ENCODE assay signal across 26 cellular contexts in the genomic region with DNA sequence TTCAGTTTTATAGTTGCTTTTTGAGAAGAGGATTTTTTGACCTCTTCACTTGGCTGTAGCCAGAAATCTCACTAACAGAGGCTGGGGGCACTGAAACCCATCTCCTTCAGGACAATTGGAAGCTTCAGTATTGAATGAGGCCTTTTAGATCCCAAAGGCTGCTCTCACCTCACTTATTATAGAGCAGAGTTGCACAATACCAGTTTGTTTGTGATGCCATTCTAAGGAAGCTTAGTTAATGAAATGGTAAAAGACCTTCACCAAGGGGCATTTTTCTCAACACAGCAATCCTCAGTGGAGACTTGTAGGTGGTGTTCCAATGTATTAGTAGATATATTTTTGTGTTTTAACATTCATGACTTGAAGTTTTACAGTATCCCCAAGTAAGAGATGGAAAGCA.
"Had no signal": no experiment of that assay in that cellular context is flagged by ENCODE, and none has a peak within 500 bp of the region (broad histone marks: within the 10 kb centered on the region; RNA-seq: fewer than 3 reads in every experiment).

No MANE protein-coding gene starts in this region.

- H3K36me3 ChIP-seq: cardiac muscle cell, colonic mucosa, gastroesophageal sphincter, neutrophil, ovary, uterus had no signal

- H3K9me3 ChIP-seq: body of pancreas, colonic mucosa, gastroesophageal sphincter, neutrophil, ovary had no signal

- H3K4me3 ChIP-seq: body of pancreas, cardiac muscle cell, colonic mucosa, gastroesophageal sphincter, hepatocyte, ovary, skin epidermis, uterus had no signal

- H3K27ac ChIP-seq: body of pancreas, cardiac muscle cell, colonic mucosa, gastroesophageal sphincter, hepatocyte, neutrophil, ovary, skin epidermis, uterus had no signal

- DNase-seq: activated CD4-positive, alpha-beta T cell treated with anti-CD3 and anti-CD28 coated beads for 4 hours; activated CD4-positive, alpha-beta T cell treated with anti-CD3 and anti-CD28 coated beads, Interleukin-2, amount 50 U/mL, for 48 hours; activated CD4-positive, CD25-positive, alpha-beta regulatory T cell; activated CD8-positive, alpha-beta memory T cell treated with anti-CD3 and anti-CD28 coated beads for 24 hours; activated effector memory CD4-positive, alpha-beta T cell treated with Interleukin-2 at 50 U/mL for 16 hours; activated naive CD4-positive, alpha-beta T cell treated with Interleukin-2 at 50 U/mL for 16 hours; aorta; body of pancreas; cerebellar nuclear complex; colonic mucosa; effector CD8-positive, alpha-beta T cell; erythroblast; islet precursor cell; left ventricle myocardium superior; naive B cell; nephron progenitor cell; ovary; stimulated activated CD4-positive, alpha-beta T cell treated with anti-CD3 and anti-CD28 coated beads, Interleukin-12 subunit alpha, Interleukin-12 subunit beta, amount 100 ng/mL, for 4 hours; stimulated activated CD4-positive, alpha-beta T cell treated with anti-CD3 and anti-CD28 coated beads, Interleukin-4, amount 100 ng/mL, for 1 hour; uterus had no signal

- ATAC-seq: body of pancreas, gastroesophageal sphincter, left ventricle myocardium superior, sciatic nerve had no signal

- H3K4me1 ChIP-seq: body of pancreas, colonic mucosa, gastroesophageal sphincter, uterus had no signal

- H3K27me3 ChIP-seq: body of pancreas, cardiac muscle cell, colonic mucosa, gastroesophageal sphincter, hepatocyte, neutrophil, ovary, uterus had no signal
